1 cellular context compared by ENCODE assay signal in the genomic region with DNA sequence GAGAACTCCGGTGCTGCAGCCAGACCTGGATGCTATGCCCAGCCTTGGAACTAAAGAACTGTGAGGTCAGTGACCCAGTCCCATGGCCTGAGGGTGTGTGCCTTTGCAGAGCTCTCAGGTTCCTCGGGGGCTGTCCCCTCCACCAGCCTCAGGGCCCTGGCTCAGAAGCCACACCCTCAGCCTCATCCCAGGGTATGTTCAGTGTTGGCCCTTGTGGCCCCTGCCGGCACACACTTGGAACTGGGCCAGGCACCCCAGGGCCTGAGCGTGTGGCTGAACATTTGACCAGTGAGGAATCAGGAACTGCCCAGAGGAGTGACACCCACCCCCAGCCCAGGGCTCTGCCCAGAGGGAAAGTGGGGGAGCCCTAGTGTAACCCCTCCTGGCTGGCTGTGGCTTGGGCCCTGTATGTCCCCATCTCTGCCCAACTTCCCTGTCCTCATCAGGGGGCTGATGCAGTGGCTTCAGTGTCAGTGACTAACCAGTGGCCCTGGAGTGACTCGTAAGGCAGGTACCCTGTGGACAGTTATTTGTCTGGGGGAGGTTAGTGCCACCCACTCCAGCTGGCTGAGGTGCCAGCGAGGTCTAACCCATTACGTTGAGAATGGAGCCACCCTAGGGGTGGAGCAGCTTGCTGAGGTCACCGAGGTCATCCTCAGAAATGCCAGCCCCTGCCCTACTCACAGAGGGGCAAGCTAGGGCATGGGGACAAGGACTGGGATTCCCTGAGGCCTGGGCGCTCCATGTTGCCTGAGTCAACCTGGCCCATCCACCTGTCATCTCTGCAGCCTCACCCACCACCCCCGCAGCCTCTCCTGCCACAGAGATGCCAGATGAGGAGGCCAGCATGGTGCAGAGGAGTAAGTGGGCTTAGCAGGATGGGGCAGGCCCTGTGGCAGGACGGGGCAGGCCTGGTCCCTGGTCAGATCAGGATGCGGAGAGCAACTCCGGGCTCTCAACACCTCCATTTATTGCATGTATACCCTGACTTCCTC.
TF ChIP-seq lines count a peak whose summit lies in the region.

No MANE protein-coding gene starts in this region.

TF ChIP-seq in GM12878, 131 proteins besides CTCF, POLR2A, EP300 and RAD21:
- TF ChIP-seq ZBTB11 (CRISPR knock-in tag; IDR thresholded peaks at IDR 0.05) (no peak), NR2F1 (conservative IDR thresholded peaks at IDR 0.05) (0 out of 2 replicates have a peak, but pooled peaks have one; percentile 9), ASH2L (IDR thresholded peaks at IDR 0.05; ENCODE audit: borderline replicate concordance, low read depth) (no peak), POLR2AphosphoS5 (IDR thresholded peaks at IDR 0.05; ENCODE audit: low read length) (peak; percentile 41; the same call in 1 of the 2 replicates)
- TF ChIP-seq, protein P1, sequence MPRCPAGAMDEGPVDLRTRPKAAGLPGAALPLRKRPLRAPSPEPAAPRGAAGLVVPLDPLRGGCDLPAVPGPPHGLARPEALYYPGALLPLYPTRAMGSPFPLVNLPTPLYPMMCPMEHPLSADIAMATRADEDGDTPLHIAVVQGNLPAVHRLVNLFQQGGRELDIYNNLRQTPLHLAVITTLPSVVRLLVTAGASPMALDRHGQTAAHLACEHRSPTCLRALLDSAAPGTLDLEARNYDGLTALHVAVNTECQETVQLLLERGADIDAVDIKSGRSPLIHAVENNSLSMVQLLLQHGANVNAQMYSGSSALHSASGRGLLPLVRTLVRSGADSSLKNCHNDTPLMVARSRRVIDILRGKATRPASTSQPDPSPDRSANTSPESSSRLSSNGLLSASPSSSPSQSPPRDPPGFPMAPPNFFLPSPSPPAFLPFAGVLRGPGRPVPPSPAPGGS (IDR thresholded peaks at IDR 0.05; ENCODE audit: borderline replicate concordance, insufficient read depth, low read depth, low read length, poor library complexity, severe bottlenecking), result peak; percentile 25
- TF ChIP-seq, protein P2, sequence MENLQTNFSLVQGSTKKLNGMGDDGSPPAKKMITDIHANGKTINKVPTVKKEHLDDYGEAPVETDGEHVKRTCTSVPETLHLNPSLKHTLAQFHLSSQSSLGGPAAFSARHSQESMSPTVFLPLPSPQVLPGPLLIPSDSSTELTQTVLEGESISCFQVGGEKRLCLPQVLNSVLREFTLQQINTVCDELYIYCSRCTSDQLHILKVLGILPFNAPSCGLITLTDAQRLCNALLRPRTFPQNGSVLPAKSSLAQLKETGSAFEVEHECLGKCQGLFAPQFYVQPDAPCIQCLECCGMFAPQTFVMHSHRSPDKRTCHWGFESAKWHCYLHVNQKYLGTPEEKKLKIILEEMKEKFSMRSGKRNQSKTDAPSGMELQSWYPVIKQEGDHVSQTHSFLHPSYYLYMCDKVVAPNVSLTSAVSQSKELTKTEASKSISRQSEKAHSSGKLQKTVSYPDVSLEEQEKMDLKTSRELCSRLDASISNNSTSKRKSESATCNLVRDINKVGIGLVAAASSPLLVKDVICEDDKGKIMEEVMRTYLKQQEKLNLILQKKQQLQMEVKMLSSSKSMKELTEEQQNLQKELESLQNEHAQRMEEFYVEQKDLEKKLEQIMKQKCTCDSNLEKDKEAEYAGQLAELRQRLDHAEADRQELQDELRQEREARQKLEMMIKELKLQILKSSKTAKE (IDR thresholded peaks at IDR 0.05; ENCODE audit: low read depth, poor library complexity, severe bottlenecking), result no peak
TF ChIP-seq in GM12878: peak in this region for 3.
